In the genomic region with DNA sequence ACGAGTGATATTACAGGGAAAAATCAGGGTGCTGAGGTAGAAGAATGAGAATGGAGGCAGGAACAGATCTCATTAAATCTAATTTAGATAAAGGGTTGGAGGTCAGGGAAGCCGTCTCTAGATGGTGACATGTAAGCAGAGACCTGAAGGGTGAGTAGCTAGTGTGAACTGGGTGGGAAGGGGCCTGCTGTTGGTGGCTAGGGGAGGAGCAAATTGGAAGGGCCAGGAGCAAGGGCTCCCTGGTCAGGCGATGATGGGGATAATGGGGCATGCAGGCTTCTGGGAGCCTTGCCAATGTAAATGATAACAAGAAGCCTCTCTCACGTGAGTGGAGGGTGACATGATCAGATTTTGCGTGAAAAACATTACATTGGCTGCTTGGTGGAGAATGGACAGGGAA, we compare ENCODE assay signal across 24 cellular contexts.
"Had no signal": no experiment of that assay in that cellular context is flagged by ENCODE, and none has a peak within 500 bp of the region (broad histone marks: within the 10 kb centered on the region; RNA-seq: fewer than 3 reads in every experiment).

No MANE protein-coding gene starts in this region.

- ATAC-seq: activated CD8-positive, alpha-beta T cell treated with anti-CD3 and anti-CD28 coated beads, Interleukin-2, amount 10 ng/mL, durations not matched to agents 7 days and 5 days; activated naive CD4-positive, alpha-beta T cell treated with anti-CD3 and anti-CD28 coated beads, Interleukin-2, amount 50 U/mL, for 72 hours; activated T-helper 17 cell treated with anti-CD3 and anti-CD28 coated beads, Interleukin-2, amount 50 U/mL, for 72 hours; gastrocnemius medialis; left ventricle myocardium superior; natural killer cell treated with Interleukin-12 subunit alpha and Interleukin-12 subunit beta and Interleukin-15 and Interleukin-18, amount 100 ng/mL, for 72 hours; psoas muscle had no signal

- H3K27ac ChIP-seq: esophagus muscularis mucosa, gastrocnemius medialis, ovary, psoas muscle, right atrium auricular region, thyroid gland had no signal

- H3K4me3 ChIP-seq: esophagus muscularis mucosa, gastrocnemius medialis, ovary, psoas muscle, right atrium auricular region, thyroid gland had no signal

- H3K27ac Mint-ChIP-seq: activated CD4-positive, alpha-beta T cell treated with anti-CD3 and anti-CD28 coated beads, Interleukin-2, amount 10 ng/mL, durations not matched to agents 7 days and 5 days; activated CD8-positive, alpha-beta T cell treated with anti-CD3 and anti-CD28 coated beads, Interleukin-2, amount 10 ng/mL, durations not matched to agents 7 days and 5 days; activated T-cell treated with anti-CD3 and anti-CD28 coated beads, Interleukin-2, amount 50 U/mL, for 24 hours; activated T-helper 17 cell treated with anti-CD3 and anti-CD28 coated beads, Interleukin-2, amount 50 U/mL, for 72 hours; brain; natural killer cell treated with Interleukin-12 subunit alpha and Interleukin-12 subunit beta and Interleukin-15 and Interleukin-18, amount 100 ng/mL, for 72 hours; stimulated activated naive CD8-positive, alpha-beta T cell treated with anti-CD3 and anti-CD28 coated beads, Interleukin-15, Interleukin-2, amounts not matched to agents 100 ng/mL and 50 ng/mL, for 24 hours had no signal

- H3K4me3 Mint-ChIP-seq: activated CD4-positive, alpha-beta T cell treated with anti-CD3 and anti-CD28 coated beads, Interleukin-2, amount 10 ng/mL, durations not matched to agents 7 days and 5 days; activated CD8-positive, alpha-beta T cell treated with anti-CD3 and anti-CD28 coated beads, Interleukin-2, amount 10 ng/mL, durations not matched to agents 7 days and 5 days; activated T-cell treated with anti-CD3 and anti-CD28 coated beads, Interleukin-2, amount 50 U/mL, for 24 hours; activated T-helper 17 cell treated with anti-CD3 and anti-CD28 coated beads, Interleukin-2, amount 50 U/mL, for 72 hours; brain; natural killer cell treated with Interleukin-12 subunit alpha and Interleukin-12 subunit beta and Interleukin-15 and Interleukin-18, amount 100 ng/mL, for 72 hours; stimulated activated naive CD8-positive, alpha-beta T cell treated with anti-CD3 and anti-CD28 coated beads, Interleukin-15, Interleukin-2, amounts not matched to agents 100 ng/mL and 50 ng/mL, for 24 hours had no signal

- H3K27me3 ChIP-seq: gastrocnemius medialis, ovary, right atrium auricular region, thyroid gland had no signal

- FAIRE-seq: colon, islet of Langerhans had no signal

- H3K4me1 ChIP-seq: esophagus muscularis mucosa, gastrocnemius medialis, psoas muscle, right atrium auricular region, thyroid gland had no signal

- H3K36me3 ChIP-seq: esophagus muscularis mucosa, gastrocnemius medialis, ovary, right atrium auricular region, thyroid gland had no signal

- H3K9me3 Mint-ChIP-seq: activated CD4-positive, alpha-beta T cell treated with anti-CD3 and anti-CD28 coated beads, Interleukin-2, amount 10 ng/mL, durations not matched to agents 7 days and 5 days; activated T-cell treated with anti-CD3 and anti-CD28 coated beads, Interleukin-2, amount 50 U/mL, for 24 hours; activated T-helper 17 cell treated with anti-CD3 and anti-CD28 coated beads, Interleukin-2, amount 50 U/mL, for 72 hours; brain; stimulated activated naive CD8-positive, alpha-beta T cell treated with anti-CD3 and anti-CD28 coated beads, Interleukin-15, Interleukin-2, amounts not matched to agents 100 ng/mL and 50 ng/mL, for 24 hours had no signal

- H3K36me3 Mint-ChIP-seq: activated naive CD4-positive, alpha-beta T cell treated with anti-CD3 and anti-CD28 coated beads, Interleukin-2, amount 50 U/mL, for 72 hours; brain; natural killer cell treated with Interleukin-12 subunit alpha and Interleukin-12 subunit beta and Interleukin-15 and Interleukin-18, amount 100 ng/mL, for 72 hours had no signal

- DNase-seq: activated CD4-positive, alpha-beta T cell treated with anti-CD3 and anti-CD28 coated beads, Interleukin-2, amount 10 ng/mL, durations not matched to agents 7 days and 5 days; activated CD8-positive, alpha-beta T cell treated with anti-CD3 and anti-CD28 coated beads, Interleukin-2, amount 10 ng/mL, durations not matched to agents 7 days and 5 days; activated T-cell treated with anti-CD3 and anti-CD28 coated beads, Interleukin-2, amount 50 U/mL, for 24 hours; aorta; central memory CD4-positive, alpha-beta T cell; gastrocnemius medialis; left ventricle myocardium superior; mammary epithelial cell; midbrain; ovary; psoas muscle; stimulated activated CD4-positive, alpha-beta T cell treated with anti-CD3 and anti-CD28 coated beads, Interleukin-4, amount 100 ng/mL, for 24 hours; substantia nigra; T-helper 2 cell; thyroid gland had no signal

- H3K4me1 Mint-ChIP-seq: activated CD4-positive, alpha-beta T cell treated with anti-CD3 and anti-CD28 coated beads, Interleukin-2, amount 10 ng/mL, durations not matched to agents 7 days and 5 days; activated T-helper 17 cell treated with anti-CD3 and anti-CD28 coated beads, Interleukin-2, amount 50 U/mL, for 72 hours; brain had no signal

- H3K9me3 ChIP-seq: esophagus muscularis mucosa, gastrocnemius medialis, ovary, psoas muscle, right atrium auricular region, thyroid gland had no signal
